In genomic region chrX:115970718-115971117, GRCh38 we compare ENCODE assay signal across 23 cellular contexts.
"Had no signal": no experiment of that assay in that cellular context is flagged by ENCODE, and none has a peak within 500 bp of the region (broad histone marks: within the 10 kb centered on the region; RNA-seq: fewer than 3 reads in every experiment).

No MANE protein-coding gene starts in this region.

- H3K27ac ChIP-seq: coronary artery, heart left ventricle, left lung, lower lobe of right lung, psoas muscle, spleen, stomach, thoracic aorta, transverse colon had no signal

- H3K4me1 Mint-ChIP-seq: memory B cell; natural killer cell; stimulated activated naive B cell treated with anti-CD40 and anti-IgM and Interleukin-4, amounts not matched to agents 10 μg/mL and 1 μg/mL and 100 μg/mL, for 72 hours had no signal

- H3K27me3 Mint-ChIP-seq: memory B cell had no signal

- H3K27ac Mint-ChIP-seq: memory B cell; mesothelial cell of epicardium; natural killer cell; stimulated activated naive B cell treated with anti-CD40 and anti-IgM and Interleukin-4, amounts not matched to agents 10 μg/mL and 1 μg/mL and 100 μg/mL, for 72 hours had no signal

- H3K36me3 ChIP-seq: heart left ventricle, left lung, lower lobe of right lung, spleen, stomach, thoracic aorta, transverse colon had no signal

- H3K9me3 ChIP-seq: left lung, lower lobe of right lung, psoas muscle, thoracic aorta, transverse colon had no signal

- FAIRE-seq: frontal cortex had no signal

- H3K4me3 Mint-ChIP-seq: memory B cell; mesothelial cell of epicardium; natural killer cell; stimulated activated naive B cell treated with anti-CD40 and anti-IgM and Interleukin-4, amounts not matched to agents 10 μg/mL and 1 μg/mL and 100 μg/mL, for 72 hours had no signal

- H3K36me3 Mint-ChIP-seq: memory B cell; natural killer cell; stimulated activated naive B cell treated with anti-CD40 and anti-IgM and Interleukin-4, amounts not matched to agents 10 μg/mL and 1 μg/mL and 100 μg/mL, for 72 hours had no signal

- ATAC-seq: heart left ventricle; left lung; lower lobe of right lung; natural killer cell; psoas muscle; sciatic nerve; stimulated activated naive B cell treated with anti-CD40 and anti-IgM and Interleukin-4, amounts not matched to agents 10 μg/mL and 1 μg/mL and 100 μg/mL, for 72 hours had no signal

- H3K4me1 ChIP-seq: left lung, lower lobe of right lung, psoas muscle, spleen, stomach, transverse colon had no signal

- DNase-seq: effector CD8-positive, alpha-beta T cell; heart left ventricle; hypothalamus; islet precursor cell; left lung; lower lobe of right lung; natural killer cell; psoas muscle; retina; spleen; stimulated activated CD4-positive, alpha-beta T cell treated with anti-CD3 and anti-CD28 coated beads, Interleukin-15, amount 100 ng/mL, for 24 hours; stimulated activated CD4-positive, alpha-beta T cell treated with anti-CD3 and anti-CD28 coated beads, Interleukin-1b, Interleukin-23, amount 100 ng/mL, for 48 hours; stimulated activated CD4-positive, alpha-beta T cell treated with anti-CD3 and anti-CD28 coated beads, Interleukin-4, amount 100 ng/mL, for 4 hours; stimulated activated naive B cell treated with anti-CD40 and anti-IgM and Interleukin-4, amounts not matched to agents 10 μg/mL and 1 μg/mL and 100 μg/mL, for 72 hours; stomach; substantia nigra; transverse colon had no signal

- H3K4me3 ChIP-seq: coronary artery, heart left ventricle, left lung, lower lobe of right lung, psoas muscle, spleen, stomach, thoracic aorta, transverse colon had no signal

- H3K27me3 ChIP-seq: transverse colon had no signal
